ENCODE assay signal across 8 cellular contexts in genomic region chr12:3299929-3300832, GRCh38.
DNase-seq lines count a peak whose midpoint lies in the region; ATAC-seq and TF ChIP-seq lines count a peak whose summit lies in the region.

No MANE protein-coding gene starts in this region.

- no peaks in the 10 kb centered on the region for H3K36me3 ChIP-seq in MM.1S (replicated peaks; ENCODE audit: insufficient read depth, low read length)
- no peaks in the 10 kb centered on the region for H3K36me3 ChIP-seq in SJSA1
- no peaks in the 10 kb centered on the region for H3K36me3 ChIP-seq in gastroesophageal sphincter

- no peaks in the 10 kb centered on the region for H3K79me2 ChIP-seq in MM.1S (ENCODE audit: low read length)

- H3K27ac ChIP-seq in MM.1S (ENCODE audit: low read length) (no peak overlapping the region), SJSA1 (peak overlapping the region; percentile 55), gastroesophageal sphincter (peak overlapping the region in 1 of 4 donors; percentile 57)

- H4K20me1 ChIP-seq in MM.1S (ENCODE audit: insufficient read depth, low read length), result no peaks in the 10 kb centered on the region

- peaks cover 3% of the 10 kb centered on the region; the same call in 1 of the 2 replicates for H3K4me1 ChIP-seq in MM.1S (ENCODE audit: low read length)
- peaks cover 29% of the 10 kb centered on the region for H3K4me1 ChIP-seq in SJSA1 (replicated peaks)
- peaks cover 0 to 24% (median 5%) of the 10 kb centered on the region in 3 donors for H3K4me1 ChIP-seq in gastroesophageal sphincter

- intact Hi-C loops in Calu3 (cut with micrococcal nuclease; ENCODE audit: unreplicated experiment), result loop anchor here (1.0 to 5.0 kb wide), 4 partner anchors 72 to 504 kb away; no protein-coding TSS in a partner anchor

- peak overlapping the region; percentile 8 for H3K4me3 ChIP-seq in MM.1S (ENCODE audit: low read length)
- H3K4me3 ChIP-seq in SJSA1, result no peak overlapping the region
- peak overlapping the region in 1 of 2 donors; percentile 24 for H3K4me3 ChIP-seq in gastroesophageal sphincter

- no peaks in the 10 kb centered on the region for H3K9me3 Mint-ChIP-seq in Calu3 (ENCODE audit: low read depth, unreplicated experiment)

- WGBS in gastroesophageal sphincter (ENCODE audit: low coverage in 1 of 2), 2 donors, result 5 to 20% methylated on average over 3 to 8 of the region's 32 CpGs

- ATAC-seq in GM21723 (IDR thresholded peaks at IDR 0.05; ENCODE audit: unreplicated experiment) (peak; percentile 69), gastroesophageal sphincter (peak; percentile 90)

- H3K9me3 ChIP-seq in MM.1S (replicated peaks; ENCODE audit: insufficient read depth, low read length) (no peaks in the 10 kb centered on the region), SJSA1 (replicated peaks) (no peaks in the 10 kb centered on the region), gastroesophageal sphincter (no peaks in the 10 kb centered on the region)

- H3F3A ChIP-seq in MM.1S (ENCODE audit: insufficient read depth, low read length), result no peaks in the 10 kb centered on the region

- TF ChIP-seq POLR2A in gastroesophageal sphincter (IDR thresholded peaks at IDR 0.05), result no peak

- peak; percentile 88 for TF ChIP-seq CTCF in Calu3 (IDR thresholded peaks at IDR 0.05; ENCODE audit: unreplicated experiment)
- peak; percentile 92 for TF ChIP-seq CTCF in MM.1S (IDR thresholded peaks at IDR 0.05; ENCODE audit: low read length)
- peak in 3 of 4 experiments; percentile 92 to 94 (median 93) for TF ChIP-seq CTCF in gastroesophageal sphincter (IDR thresholded peaks at IDR 0.05)

- peaks cover 22% of the 10 kb centered on the region for H3K27me3 Mint-ChIP-seq in Calu3 (ENCODE audit: unreplicated experiment)

- H3K4me1 Mint-ChIP-seq in Calu3 (ENCODE audit: low read depth, unreplicated experiment), result peaks cover 33% of the 10 kb centered on the region

- CTCF ChIA-PET in Calu3 (lab: Charles Lee), result interaction anchor here (0.6 to 2.5 kb wide), 36 partner anchors 10 to 977 kb away, joined by 3 to 51 read pairs (median 4); partner anchors contain the start of genes CRACR2A and PARP11

- peak overlapping the region; percentile 81 for H3K4me2 ChIP-seq in MM.1S (ENCODE audit: low read depth, low read length)

- TSS peak; percentile 91 for BruUV-seq in Calu3 (replicated peaks; lab: Mats Ljungman, UMichigan)

- peak; percentile 94 for DNase-seq in Calu3
- DNase-seq in MM.1S, result peak; percentile 86
- peak; percentile 83 to 94 for DNase-seq in SJSA1 (ENCODE audit: low read depth in 1 of 2, low spot score in 2 of 2)
- DNase-seq in activated gamma-delta T cell treated with anti-CD3 and anti-CD28 coated beads, Interleukin-2, amount 50 U/mL, for 16 hours (ENCODE audit: low read depth), result peak; percentile 60
- peak in 55 of 56 donors; percentile 21 to 91 (median 65) for DNase-seq in nucleus accumbens (lab: John Stamatoyannopoulos, UW)
- peak; percentile 92 for DNase-seq in stromal cell of bone marrow (ENCODE audit: low read depth)

- peaks cover 8% of the 10 kb centered on the region for H3K36me3 Mint-ChIP-seq in Calu3 (ENCODE audit: insufficient read depth, unreplicated experiment)

- H3K27me3 ChIP-seq in MM.1S (replicated peaks; ENCODE audit: insufficient read depth, low read length) (peaks cover 64% of the 10 kb centered on the region), SJSA1 (replicated peaks) (no peaks in the 10 kb centered on the region), gastroesophageal sphincter (peaks cover 38% of the 10 kb centered on the region)

- H3K27ac Mint-ChIP-seq in Calu3 (ENCODE audit: unreplicated experiment), result peak overlapping the region; percentile 87

- peak overlapping the region; percentile 42 for H2AFZ ChIP-seq in MM.1S (ENCODE audit: low read length)

- peak overlapping the region; percentile 47 for H3K4me3 Mint-ChIP-seq in Calu3 (ENCODE audit: low read depth, unreplicated experiment)

- TF ChIP-seq EP300 in gastroesophageal sphincter (IDR thresholded peaks at IDR 0.05), result no peak

- H3K9me2 ChIP-seq in MM.1S (replicated peaks; ENCODE audit: insufficient read depth, low read length), result no peaks in the 10 kb centered on the region

- H3K9ac ChIP-seq in MM.1S (ENCODE audit: low read length), result no peak overlapping the region
